8 cellular contexts compared by ENCODE assay signal in genomic region chr13:106619688-106620555, GRCh38. TPM values are rescaled to one million over a fixed set of nuclear protein-coding genes. Genes with fewer than 3 reads are reported as not detected.
DNase-seq lines count a peak whose midpoint lies in the region; ATAC-seq and TF ChIP-seq lines count a peak whose summit lies in the region.

No MANE protein-coding gene starts in this region.

- no peaks in the 10 kb centered on the region for H3K36me3 Mint-ChIP-seq in chondrocyte (ENCODE audit: low read depth)

- WGBS in testis, 2 donors, result 26 to 40% methylated on average over 10 of the region's 10 CpGs

- DNase-seq in AG04449 (ENCODE audit: low read depth, low spot score), result peak; percentile 16
- peak; percentile 8 for DNase-seq in GM12864 (ENCODE audit: low read depth)
- peak in 2 of 3 donors; percentile 17 to 60 for DNase-seq in Peyer's patch
- no peak for DNase-seq in chondrocyte (ENCODE audit: low spot score)
- DNase-seq in left lung, result no peak
- peak; percentile 57 for DNase-seq in testis

- no peaks in the 10 kb centered on the region for H3K27me3 ChIP-seq in Peyer's patch
- H3K27me3 ChIP-seq in left lung, result no peaks in the 10 kb centered on the region
- H3K27me3 ChIP-seq in testis, result no peaks in the 10 kb centered on the region

- no peaks in the 10 kb centered on the region for H3K36me3 ChIP-seq in HEK293 (ENCODE audit: control insufficient read depth in 2 of 2, insufficient read depth in 1 of 2, low read length in 2 of 2)
- H3K36me3 ChIP-seq in Peyer's patch, result no peaks in the 10 kb centered on the region
- no peaks in the 10 kb centered on the region for H3K36me3 ChIP-seq in left lung
- H3K36me3 ChIP-seq in testis (ENCODE audit: low read depth, missing control alignments), result no peaks in the 10 kb centered on the region

- peaks cover 3% of the 10 kb centered on the region for H3K27me3 Mint-ChIP-seq in chondrocyte (ENCODE audit: low read depth)

- H3K4me3 Mint-ChIP-seq in chondrocyte (ENCODE audit: unreplicated experiment), result no peak overlapping the region

- H3K4me1 Mint-ChIP-seq in chondrocyte (ENCODE audit: low read depth), result peaks cover 3% of the 10 kb centered on the region

- peak; percentile 99 for ATAC-seq in left lung

- H3K27ac Mint-ChIP-seq in chondrocyte (ENCODE audit: unreplicated experiment), result no peak overlapping the region

- POLR2A ChIA-PET in AG04449 (lab: Yijun Ruan, JAX), result no interaction called here
- POLR2A ChIA-PET in HEK293 (lab: Yijun Ruan, JAX), result interaction anchor here (0.6 to 1.6 kb wide), 2 partner anchors 52 to 84 kb away, joined by 4 to 10 read pairs; partner anchors contain the start of genes ARGLU1 and EFNB2

- intact Hi-C loops in left lung (cut with DNase I), result no loop called here
- intact Hi-C loops in testis (cut with DNase I; ENCODE audit: low total_unique reads), result no loop called here

- H3K9me3 ChIP-seq in HEK293 (ENCODE audit: control insufficient read depth, insufficient read depth, low read depth, low read length) (no peaks in the 10 kb centered on the region), Peyer's patch (no peaks in the 10 kb centered on the region), left lung (no peaks in the 10 kb centered on the region), testis (no peaks in the 10 kb centered on the region)

- H3K4me3 ChIP-seq in AG04449 (ENCODE audit: low read depth, low read length) (no peak overlapping the region), GM12864 (ENCODE audit: low read depth, low read length) (no peak overlapping the region), HEK293 (ENCODE audit: low read depth, low read length) (no peak overlapping the region), Peyer's patch (peak overlapping the region in 1 of 4 donors; percentile 19), left lung (no peak overlapping the region), testis (no peak overlapping the region)

- TF ChIP-seq CTCF in AG04449 (IDR thresholded peaks at IDR 0.05; ENCODE audit: insufficient read depth, low read length, missing control alignments) (peak; percentile 84), GM12864 (IDR thresholded peaks at IDR 0.05; ENCODE audit: low read depth, low read length, missing control alignments) (peak; percentile 74), HEK293 (tag by site-specific recombination; IDR thresholded peaks at IDR 0.05) (no peak; the same call in 1 of the 2 replicates), LNCAP (IDR thresholded peaks at IDR 0.05) (peak; percentile 74), Peyer's patch (IDR thresholded peaks at IDR 0.05) (peak; percentile 12 to 84 (median 72)), chondrocyte (IDR thresholded peaks at IDR 0.05) (peak; percentile 87), left lung (IDR thresholded peaks at IDR 0.05) (peak; percentile 76 to 80), testis (IDR thresholded peaks at IDR 0.05) (peak; percentile 63 to 72 (median 69))

- CTCF ChIA-PET in AG04449 (lab: Yijun Ruan, JAX) (interaction anchor here (0.6 to 2.9 kb wide), 16 partner anchors 9 to 84 kb away, joined by 3 to 20 read pairs (median 4); partner anchors contain the start of genes ARGLU1 and EFNB2), HEK293 (lab: Yijun Ruan, JAX) (interaction anchor here (0.6 to 3.4 kb wide), 29 partner anchors 8 to 1040 kb away, joined by 3 to 17 read pairs (median 3); no protein-coding TSS in a partner anchor)

- H3K4me1 ChIP-seq in HEK293 (ENCODE audit: control insufficient read depth, insufficient read depth, low read length) (no peaks in the 10 kb centered on the region), Peyer's patch (peaks cover 0 to 4% (median 0%) of the 10 kb centered on the region in 4 donors), left lung (peaks cover 0 to 8% of the 10 kb centered on the region in 2 donors), testis (no peaks in the 10 kb centered on the region)

- H3K27ac ChIP-seq in HEK293 (ENCODE audit: extremely low read depth, low read depth, low read length), result no peak overlapping the region
- no peak overlapping the region for H3K27ac ChIP-seq in Peyer's patch
- no peak overlapping the region for H3K27ac ChIP-seq in left lung
- no peak overlapping the region for H3K27ac ChIP-seq in testis

- H3K9me3 Mint-ChIP-seq in chondrocyte (ENCODE audit: low read depth), result no peaks in the 10 kb centered on the region

- TF ChIP-seq POLR2A in Peyer's patch (IDR thresholded peaks at IDR 0.05), result no peak
- TF ChIP-seq POLR2A in testis (IDR thresholded peaks at IDR 0.05), result no peak

TF ChIP-seq in HEK293, 187 proteins besides CTCF, POLR2A, EP300 and RAD21:
- TF ChIP-seq ZNF610 (tag by site-specific recombination; IDR thresholded peaks at IDR 0.05; ENCODE audit: borderline replicate concordance) (peak; percentile 89; the same call in 1 of the 2 replicates), ELK4 (IDR thresholded peaks at IDR 0.05; ENCODE audit: borderline replicate concordance, low read depth, low read length) (no peak), ZBTB44 (tag by site-specific recombination; IDR thresholded peaks at IDR 0.05) (no peak), ZNF654 (tag by site-specific recombination; IDR thresholded peaks at IDR 0.05; ENCODE audit: low read depth) (peak; percentile 66), ZNF26 (tag by site-specific recombination; IDR thresholded peaks at IDR 0.05) (no peak), ZBTB21 (tag by site-specific recombination; IDR thresholded peaks at IDR 0.05) (no peak), ZFP37 (tag by site-specific recombination; IDR thresholded peaks at IDR 0.05) (0 out of 2 replicates have a peak, but pooled peaks have one; percentile 19), FEZF1 (tag by site-specific recombination; IDR thresholded peaks at IDR 0.05) (no peak), ZNF596 (tag by site-specific recombination; IDR thresholded peaks at IDR 0.05) (0 out of 2 replicates have a peak, but pooled peaks have one; percentile 8), ZNF292 (tag by site-specific recombination; IDR thresholded peaks at IDR 0.05; ENCODE audit: borderline replicate concordance, low read depth) (no peak), ZBTB8A (tag by site-specific recombination; IDR thresholded peaks at IDR 0.05) (no peak), IKZF3 (tag by site-specific recombination; IDR thresholded peaks at IDR 0.05) (0 out of 2 replicates have a peak, but pooled peaks have one; percentile 14), WT1 (tag by site-specific recombination; IDR thresholded peaks at IDR 0.05) (no peak)

RNA-seq across cellular contexts. Expression of gene ARGLU1, which starts 52.0 kb away (rescaled TPM):
- total RNA-seq in Peyer's patch, result 100 to 1,000 TPM in 3 of 4 donors, 10 to 100 TPM in 1; 95.4 to 233 (median 126) TPM
- total RNA-seq in chondrocyte, result 48.5 to 55.6 TPM (median 51.6 TPM) in 3 replicates
- total RNA-seq in left lung, result 10 to 100 TPM; 67.3 to 84.2 TPM
- 100 to 1,000 TPM; 148 to 164 TPM for total RNA-seq in testis
- 67.6 TPM for polyA plus RNA-seq in testis (ENCODE audit: insufficient read depth, low read depth, low replicate concordance)

Comparison
In these comparisons a context has a peak if more than half of its experiments do, and no peak if none do; other contexts are left out.
1. DNase-seq: peak in AG04449 (single experiment), GM12864 (single experiment), Peyer's patch (2 of 3) and testis (single experiment); none in chondrocyte (single experiment) and left lung (0 of 2).